Comparison of ENCODE assay signal across 1 cellular context in the genomic region with DNA sequence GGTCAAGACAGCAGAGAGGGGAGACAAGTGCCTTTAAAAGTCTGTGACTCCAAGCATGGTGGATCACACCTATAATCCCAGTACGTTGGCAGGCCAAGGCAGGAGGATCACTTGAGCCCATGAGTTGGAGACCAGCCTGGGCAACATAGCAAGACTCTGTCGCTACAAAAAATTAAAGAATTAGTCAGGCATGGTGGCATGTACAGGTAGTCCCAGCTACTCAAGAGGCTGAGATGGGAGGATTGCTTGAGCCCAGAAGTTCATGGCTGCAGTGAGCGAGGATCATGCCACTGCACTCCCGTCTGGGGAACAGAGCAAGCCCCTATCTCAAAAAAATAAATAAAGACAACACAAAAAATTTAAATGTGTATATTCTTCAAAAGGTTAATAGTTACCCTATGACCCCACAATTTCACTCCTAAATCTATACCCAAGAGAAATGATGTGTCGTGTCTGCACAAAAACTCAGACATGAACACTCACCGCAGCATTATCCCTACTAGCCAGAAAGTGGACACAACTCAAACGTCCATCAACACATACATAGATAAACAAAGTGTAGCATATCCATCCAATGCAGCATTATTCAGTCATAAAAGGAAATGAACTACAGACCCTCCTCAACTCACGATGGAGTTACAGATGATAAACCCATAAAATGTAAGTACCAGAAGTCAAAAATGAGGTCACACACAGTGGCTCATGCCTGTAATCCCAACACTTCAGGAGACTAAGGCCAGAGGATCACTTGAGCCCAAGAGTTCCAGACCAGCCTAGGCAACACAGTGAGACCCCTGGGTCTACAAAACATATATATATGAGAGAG.
TF ChIP-seq lines count a peak whose summit lies in the region.

No MANE protein-coding gene starts in this region.

TF ChIP-seq in HCT116, 20 proteins besides CTCF, POLR2A, EP300 and RAD21 (continued from another document):
- TF ChIP-seq, protein P1, sequence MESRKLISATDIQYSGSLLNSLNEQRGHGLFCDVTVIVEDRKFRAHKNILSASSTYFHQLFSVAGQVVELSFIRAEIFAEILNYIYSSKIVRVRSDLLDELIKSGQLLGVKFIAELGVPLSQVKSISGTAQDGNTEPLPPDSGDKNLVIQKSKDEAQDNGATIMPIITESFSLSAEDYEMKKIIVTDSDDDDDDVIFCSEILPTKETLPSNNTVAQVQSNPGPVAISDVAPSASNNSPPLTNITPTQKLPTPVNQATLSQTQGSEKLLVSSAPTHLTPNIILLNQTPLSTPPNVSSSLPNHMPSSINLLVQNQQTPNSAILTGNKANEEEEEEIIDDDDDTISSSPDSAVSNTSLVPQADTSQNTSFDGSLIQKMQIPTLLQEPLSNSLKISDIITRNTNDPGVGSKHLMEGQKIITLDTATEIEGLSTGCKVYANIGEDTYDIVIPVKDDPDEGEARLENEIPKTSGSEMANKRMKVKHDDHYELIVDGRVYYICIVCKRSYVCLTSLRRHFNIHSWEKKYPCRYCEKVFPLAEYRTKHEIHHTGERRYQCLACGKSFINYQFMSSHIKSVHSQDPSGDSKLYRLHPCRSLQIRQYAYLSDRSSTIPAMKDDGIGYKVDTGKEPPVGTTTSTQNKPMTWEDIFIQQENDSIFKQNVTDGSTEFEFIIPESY (IDR thresholded peaks at IDR 0.05; ENCODE audit: extremely low read depth, insufficient replicate concordance, low read length) = no peak
- TF ChIP-seq SP1 (IDR thresholded peaks at IDR 0.05; ENCODE audit: low read depth) (no peak), CBX3 (IDR thresholded peaks at IDR 0.05; ENCODE audit: low read depth) (no peak), CEBPB (IDR thresholded peaks at IDR 0.05; ENCODE audit: low read depth) (no peak), POLR2AphosphoS5 (IDR thresholded peaks at IDR 0.05; ENCODE audit: low read depth, low read length) (no peak), ELF1 (IDR thresholded peaks at IDR 0.05; ENCODE audit: borderline replicate concordance, low read depth) (no peak)
- TF ChIP-seq, protein P2, sequence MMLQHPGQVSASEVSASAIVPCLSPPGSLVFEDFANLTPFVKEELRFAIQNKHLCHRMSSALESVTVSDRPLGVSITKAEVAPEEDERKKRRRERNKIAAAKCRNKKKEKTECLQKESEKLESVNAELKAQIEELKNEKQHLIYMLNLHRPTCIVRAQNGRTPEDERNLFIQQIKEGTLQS (IDR thresholded peaks at IDR 0.05) = no peak
TF ChIP-seq in HCT116: peak in this region for 0.
